In genomic region chr3:170080605-170081004, GRCh38 we compare ENCODE assay signal across 21 cellular contexts. TPM values are rescaled to one million over a fixed set of nuclear protein-coding genes. Genes with fewer than 3 reads are reported as not detected.
DNase-seq lines count a peak whose midpoint lies in the region; ATAC-seq, FAIRE-seq and TF ChIP-seq lines count a peak whose summit lies in the region.
"Had no signal": no experiment of that assay in that cellular context is flagged by ENCODE, and none has a peak within 500 bp of the region (broad histone marks: within the 10 kb centered on the region; RNA-seq: fewer than 3 reads in every experiment).

No MANE protein-coding gene starts in this region.

- H3K27ac Mint-ChIP-seq in Caco-2 (ENCODE audit: unreplicated experiment) (peak overlapping the region; percentile 69), nephron progenitor cell (peak overlapping the region; percentile 4), osteocyte (ENCODE audit: unreplicated experiment) (no peak overlapping the region)

- no peak overlapping the region for H2AFZ ChIP-seq in hepatocyte

- peaks cover 2% of the 10 kb centered on the region for H4K20me1 ChIP-seq in hepatocyte (ENCODE audit: insufficient read depth, poor library complexity, severe bottlenecking)
- H4K20me1 ChIP-seq: BLaER1 had no signal

- peak; percentile 52 for FAIRE-seq in RCC 7860 (lab: Jason Lieb, UNC)
- FAIRE-seq: G401.6, H1 had no signal

- BruUV-seq in Caco-2 (replicated peaks; lab: Mats Ljungman, UMichigan): no TSS peak

- H3K9me2 ChIP-seq in hepatocyte (replicated peaks; ENCODE audit: insufficient read depth): no peaks in the 10 kb centered on the region

- H3K36me3 Mint-ChIP-seq in Caco-2 (ENCODE audit: insufficient read depth, unreplicated experiment): peaks cover 23% of the 10 kb centered on the region
- peaks cover 62% of the 10 kb centered on the region for H3K36me3 Mint-ChIP-seq in nephron progenitor cell (ENCODE audit: low read depth)
- peaks cover 38% of the 10 kb centered on the region for H3K36me3 Mint-ChIP-seq in osteocyte (ENCODE audit: unreplicated experiment)

- CTCF ChIA-PET in Caco-2 (lab: Charles Lee): no interaction called here

- no peaks in the 10 kb centered on the region for H3K9me3 Mint-ChIP-seq in Caco-2 (ENCODE audit: unreplicated experiment)
- H3K9me3 Mint-ChIP-seq in nephron progenitor cell: peaks cover 15% of the 10 kb centered on the region
- no peaks in the 10 kb centered on the region for H3K9me3 Mint-ChIP-seq in osteocyte (ENCODE audit: unreplicated experiment)
- H3K9me3 Mint-ChIP-seq: CD4-positive, alpha-beta memory T cell had no signal

- DNase-seq in Caco-2 (no peak), RCC 7860 (ENCODE audit: low spot score) (no peak), hepatocyte (ENCODE audit: low spot score) (no peak), nephron progenitor cell (no peak), esophagus muscularis mucosa (ENCODE audit: extremely low spot score) (no peak), osteocyte (ENCODE audit: extremely low spot score, unreplicated experiment) (no peak)
- no peak for DNase-seq in stimulated activated CD4-positive, alpha-beta T cell treated with anti-CD3 and anti-CD28 coated beads, Interleukin-2, amount 100 ng/mL, for 48 hours
- DNase-seq: CD4-positive, alpha-beta memory T cell; NCI-H1417; NCI-H1694 treated with DMSO at 0.1 percent for 48 hours; NCI-H2081 treated with DMSO at 0.1 percent for 48 hours; NCI-H2171 treated with DMSO at 0.1 percent for 48 hours; NCI-H524 treated with DMSO at 0.1 percent for 48 hours; NCI-H82; Peyer's patch; SJCRH30 had no signal

- peaks cover 22% of the 10 kb centered on the region for H3K4me1 Mint-ChIP-seq in Caco-2 (ENCODE audit: low read depth, unreplicated experiment)
- peaks cover 6% of the 10 kb centered on the region for H3K4me1 Mint-ChIP-seq in nephron progenitor cell
- H3K4me1 Mint-ChIP-seq in osteocyte (ENCODE audit: unreplicated experiment): peaks cover 9% of the 10 kb centered on the region

- H3K27me3 Mint-ChIP-seq in Caco-2 (ENCODE audit: insufficient read depth, unreplicated experiment) (no peaks in the 10 kb centered on the region), nephron progenitor cell (ENCODE audit: low read depth, poor library complexity) (peaks cover 4% of the 10 kb centered on the region), osteocyte (ENCODE audit: unreplicated experiment) (no peaks in the 10 kb centered on the region)
- H3K27me3 Mint-ChIP-seq: CD4-positive, alpha-beta memory T cell had no signal

- intact Hi-C loops in Caco-2 (cut with micrococcal nuclease; ENCODE audit: unreplicated experiment): no loop called here
- intact Hi-C loops in esophagus muscularis mucosa (cut with DNase I): no loop called here

- TF ChIP-seq EP300 in esophagus muscularis mucosa (IDR thresholded peaks at IDR 0.05): no peak

- TF ChIP-seq CTCF in Caco-2 (IDR thresholded peaks at IDR 0.05; ENCODE audit: insufficient read depth in 1 of 2, low read depth in 1 of 2, low read length in 1 of 2, severe bottlenecking in 1 of 2, unreplicated experiment in 1 of 2): no peak
- TF ChIP-seq CTCF in hepatocyte (IDR thresholded peaks at IDR 0.05; ENCODE audit: poor library complexity): no peak
- TF ChIP-seq CTCF in nephron progenitor cell (IDR thresholded peaks at IDR 0.05): no peak
- TF ChIP-seq CTCF in esophagus muscularis mucosa (IDR thresholded peaks at IDR 0.05): no peak
- no peak for TF ChIP-seq CTCF in osteocyte (IDR thresholded peaks at IDR 0.05)

- H3K27me3 ChIP-seq in Caco-2 (replicated peaks; ENCODE audit: control insufficient read depth, insufficient read depth, low read length): no peaks in the 10 kb centered on the region
- H3K27me3 ChIP-seq in hepatocyte: no peaks in the 10 kb centered on the region
- no peaks in the 10 kb centered on the region for H3K27me3 ChIP-seq in esophagus muscularis mucosa
- H3K27me3 ChIP-seq: BLaER1, MG63, Peyer's patch, SJCRH30 had no signal

- H3K4me1 ChIP-seq in Caco-2 (peaks cover 44% of the 10 kb centered on the region), hepatocyte (ENCODE audit: insufficient read depth) (peaks cover 26% of the 10 kb centered on the region), esophagus muscularis mucosa (no peaks in the 10 kb centered on the region)

- TF ChIP-seq POLR2A in esophagus muscularis mucosa (IDR thresholded peaks at IDR 0.05; ENCODE audit: low read depth): no peak

- H3K9me3 ChIP-seq in Caco-2: no peaks in the 10 kb centered on the region
- no peaks in the 10 kb centered on the region for H3K9me3 ChIP-seq in hepatocyte (ENCODE audit: low read depth)
- no peaks in the 10 kb centered on the region for H3K9me3 ChIP-seq in esophagus muscularis mucosa
- H3K9me3 ChIP-seq: BLaER1, MG63, Peyer's patch, SJCRH30 had no signal

- H3K4me2 ChIP-seq in hepatocyte: peak overlapping the region; percentile 56
- H3K4me2 ChIP-seq: BLaER1 had no signal

- POLR2A ChIA-PET in Caco-2 (lab: Charles Lee): no interaction called here

- peak overlapping the region; percentile 89 for H3K27ac ChIP-seq in hepatocyte
- no peak overlapping the region for H3K27ac ChIP-seq in esophagus muscularis mucosa (replicated peaks in 1 of 4)
- H3K27ac ChIP-seq: BLaER1, SJCRH30 had no signal

- peak overlapping the region; percentile 49 for H3K4me3 Mint-ChIP-seq in Caco-2 (ENCODE audit: unreplicated experiment)
- H3K4me3 Mint-ChIP-seq in nephron progenitor cell: no peak overlapping the region
- H3K4me3 Mint-ChIP-seq in osteocyte (ENCODE audit: unreplicated experiment): no peak overlapping the region
- H3K4me3 Mint-ChIP-seq: CD4-positive, alpha-beta memory T cell had no signal

- no peak for ATAC-seq in HG03095 (IDR thresholded peaks at IDR 0.05; ENCODE audit: unreplicated experiment)

- H3K4me3 ChIP-seq in Caco-2 (ENCODE audit: low read depth, low read length) (no peak overlapping the region), hepatocyte (no peak overlapping the region), esophagus muscularis mucosa (no peak overlapping the region)
- H3K4me3 ChIP-seq: BLaER1, MG63, Peyer's patch, SJCRH30 had no signal

- peaks cover 2% of the 10 kb centered on the region; the same call in 1 of the 2 replicates for H3K36me3 ChIP-seq in Caco-2 (ENCODE audit: control insufficient read depth, insufficient read depth, low read length)
- peaks cover 7% of the 10 kb centered on the region for H3K36me3 ChIP-seq in hepatocyte (replicated peaks; ENCODE audit: insufficient read depth, low read depth)
- peaks cover 0 to 29% (median 8%) of the 10 kb centered on the region in 4 donors for H3K36me3 ChIP-seq in esophagus muscularis mucosa

- WGBS in hepatocyte (ENCODE audit: low lambda C conversion rate, missing lambda C conversion rate): 90% methylated on average over 4 of the region's 4 CpGs
- 86% methylated on average over 4 of the region's 4 CpGs for WGBS in esophagus muscularis mucosa

- peaks cover 4% of the 10 kb centered on the region for H3K79me2 ChIP-seq in hepatocyte

RNA-seq across cellular contexts. Expression of gene GPR160, which starts 42.8 kb away (rescaled TPM):
- 14.8 and 16.1 TPM in 2 replicates for total RNA-seq in Caco-2 (2022)
- total RNA-seq in hepatocyte: 87.9 and 96.2 TPM in 2 replicates
- polyA plus RNA-seq in hepatocyte: 39.8 and 52.2 TPM in 2 replicates
- 1 to 10 TPM; 1.2 to 2.9 (median 2.2) TPM for total RNA-seq in esophagus muscularis mucosa
- total RNA-seq in osteocyte: 0.27 TPM in 1 of 2 replicates, not detected in the other
